ENCODE assay signal across 1 cellular context in the genomic region with DNA sequence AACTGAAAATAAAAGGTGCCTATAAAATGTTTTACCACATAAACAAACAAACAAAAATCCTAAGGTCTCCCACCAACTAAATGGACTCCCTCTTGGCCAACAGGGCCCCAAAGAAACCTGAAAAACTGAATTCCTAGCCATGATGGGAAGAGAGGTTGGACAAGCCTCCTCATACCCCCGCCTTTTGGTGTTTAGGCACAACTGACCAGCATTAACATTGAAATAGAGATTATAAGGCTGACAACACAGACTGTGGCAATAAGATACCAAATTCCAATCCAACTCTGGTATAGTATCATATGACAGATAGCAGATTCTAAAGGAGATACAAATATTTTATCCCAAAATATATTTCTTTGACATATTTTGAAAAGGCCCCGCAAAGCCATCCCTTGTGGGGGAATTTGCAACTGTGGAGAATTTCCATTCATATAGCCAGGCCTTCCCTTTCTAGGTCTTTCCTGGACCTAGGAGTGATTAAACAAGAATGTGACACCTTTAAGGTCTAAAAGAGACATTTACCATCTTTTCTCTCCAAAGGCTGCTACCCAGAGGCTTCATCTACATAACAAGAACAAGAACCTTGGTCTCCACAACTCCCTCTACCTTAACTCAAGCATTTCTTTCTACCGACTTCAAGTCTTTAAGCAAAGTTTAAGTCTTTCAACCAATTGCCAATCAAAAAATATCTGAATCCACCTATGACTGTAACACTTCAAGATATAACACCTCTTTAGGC.
TF ChIP-seq lines count a peak whose summit lies in the region.

No MANE protein-coding gene starts in this region.

TF ChIP-seq in IMR-90, 13 proteins besides CTCF, POLR2A, EP300 and RAD21 (continued from another document):
- no peak for TF ChIP-seq RCOR1 (IDR thresholded peaks at IDR 0.05; ENCODE audit: insufficient replicate concordance, low read length)
- no peak for TF ChIP-seq NFE2L2 (IDR thresholded peaks at IDR 0.05; ENCODE audit: low read depth, low read length)
- TF ChIP-seq MAZ (IDR thresholded peaks at IDR 0.05; ENCODE audit: borderline replicate concordance, low read depth, low read length), result no peak
